ENCODE assay signal across 14 cellular contexts in genomic region chr6:51814418-51814817, GRCh38.
A peak's percentile ranks its signal among the peaks of the same experiment; 100 is the strongest.
DNase-seq lines count a peak whose midpoint lies in the region; ATAC-seq and TF ChIP-seq lines count a peak whose summit lies in the region.
"Had no signal": no experiment of that assay in that cellular context is flagged by ENCODE, and none has a peak within 500 bp of the region (broad histone marks: within the 10 kb centered on the region; RNA-seq: fewer than 3 reads in every experiment).

No MANE protein-coding gene starts in this region.

- no peaks in the 10 kb centered on the region for H3K27me3 ChIP-seq in DND-41 (ENCODE audit: insufficient read depth, low read length, poor library complexity)
- no peaks in the 10 kb centered on the region for H3K27me3 ChIP-seq in H7 (ENCODE audit: control insufficient read depth, insufficient read depth, low read length)
- no peaks in the 10 kb centered on the region for H3K27me3 ChIP-seq in right lobe of liver
- H3K27me3 ChIP-seq: SJSA1 had no signal

- no peaks in the 10 kb centered on the region for H3K9me3 ChIP-seq in DND-41 (ENCODE audit: insufficient read depth, low read length, severe bottlenecking)
- H3K9me3 ChIP-seq in right lobe of liver = no peaks in the 10 kb centered on the region
- H3K9me3 ChIP-seq: psoas muscle, SJSA1 had no signal

- H3K79me2 ChIP-seq in DND-41 (ENCODE audit: insufficient read depth, low read length) = no peaks in the 10 kb centered on the region

- H3K9me3 Mint-ChIP-seq in stimulated activated memory B cell treated with anti-CD40 and anti-IgM and Interleukin-4, amounts not matched to agents 10 μg/mL and 1 μg/mL and 100 μg/mL, for 72 hours = peaks cover 5% of the 10 kb centered on the region

- H3K4me1 ChIP-seq in DND-41 (ENCODE audit: insufficient read depth, low read length) (peaks cover 40% of the 10 kb centered on the region), right lobe of liver (no peaks in the 10 kb centered on the region)
- H3K4me1 ChIP-seq: psoas muscle, SJSA1 had no signal

- no peak overlapping the region for H3K4me3 ChIP-seq in DND-41 (ENCODE audit: low read depth in 1 of 2, low read length in 2 of 2)
- H3K4me3 ChIP-seq in H7 (ENCODE audit: insufficient read depth, low read depth, low read length) = no peak overlapping the region
- H3K4me3 ChIP-seq in epithelial cell of esophagus (ENCODE audit: low read length) = no peak overlapping the region
- H3K4me3 ChIP-seq in right lobe of liver = no peak overlapping the region
- H3K4me3 ChIP-seq: K562, psoas muscle, SJSA1 had no signal

- H3K4me1 Mint-ChIP-seq in stimulated activated memory B cell treated with anti-CD40 and anti-IgM and Interleukin-4, amounts not matched to agents 10 μg/mL and 1 μg/mL and 100 μg/mL, for 72 hours = no peaks in the 10 kb centered on the region

- H3K27ac ChIP-seq in DND-41 (ENCODE audit: low read length) (peak overlapping the region; percentile 65), right lobe of liver (no peak overlapping the region)
- H3K27ac ChIP-seq: psoas muscle, SJSA1 had no signal

- intact Hi-C loops in right lobe of liver (cut with DNase I) = no loop called here

- TF ChIP-seq CTCF in DND-41 (IDR thresholded peaks at IDR 0.05; ENCODE audit: borderline replicate concordance, extremely low read depth, low read length, poor library complexity, severe bottlenecking) (no peak), epithelial cell of esophagus (IDR thresholded peaks at IDR 0.05; ENCODE audit: insufficient read depth, low read depth, low read length, missing control alignments) (no peak), GM20000 (IDR thresholded peaks at IDR 0.05; ENCODE audit: extremely low read depth, missing control alignments) (no peak), right lobe of liver (IDR thresholded peaks at IDR 0.05) (no peak)

- H2AFZ ChIP-seq in DND-41 (ENCODE audit: low read depth, low read length) = no peak overlapping the region

- DNase-seq in DND-41 (peak; percentile 64), H7 (peak; percentile 2), NCI-H1417 treated with DMSO at 0.1 percent for 48 hours (lab: John Stamatoyannopoulos, UW) (peak; percentile 48), epithelial cell of esophagus (ENCODE audit: low read depth) (peak; percentile 1), GM20000 (ENCODE audit: low spot score) (no peak), right lobe of liver (no peak)
- DNase-seq: activated CD8-positive, alpha-beta memory T cell treated with anti-CD3 and anti-CD28 coated beads for 24 hours; hypothalamus; NCI-H187 treated with DMSO at 0.1 percent for 48 hours; psoas muscle had no signal

- H3K36me3 ChIP-seq in DND-41 (ENCODE audit: insufficient read depth, low read length) = no peaks in the 10 kb centered on the region
- H3K36me3 ChIP-seq in H7 (replicated peaks; ENCODE audit: control insufficient read depth, insufficient read depth, low read length) = no peaks in the 10 kb centered on the region
- no peaks in the 10 kb centered on the region for H3K36me3 ChIP-seq in right lobe of liver
- H3K36me3 ChIP-seq: SJSA1 had no signal

- WGBS in right lobe of liver (ENCODE audit: insufficient coverage, low coverage, low lambda C conversion rate, missing lambda C conversion rate) = no CpG with 5 or more reads among the region's 1 CpG

- H3K4me3 Mint-ChIP-seq in stimulated activated memory B cell treated with anti-CD40 and anti-IgM and Interleukin-4, amounts not matched to agents 10 μg/mL and 1 μg/mL and 100 μg/mL, for 72 hours = no peak overlapping the region

- TF ChIP-seq POLR2A in right lobe of liver (IDR thresholded peaks at IDR 0.05) = no peak

- H3K27me3 Mint-ChIP-seq in stimulated activated memory B cell treated with anti-CD40 and anti-IgM and Interleukin-4, amounts not matched to agents 10 μg/mL and 1 μg/mL and 100 μg/mL, for 72 hours = no peaks in the 10 kb centered on the region

- H3K4me2 ChIP-seq in DND-41 (ENCODE audit: insufficient read depth, low read length) = peak overlapping the region; percentile 15; the same call in 1 of the 2 replicates

- no peaks in the 10 kb centered on the region for H3K36me3 Mint-ChIP-seq in stimulated activated memory B cell treated with anti-CD40 and anti-IgM and Interleukin-4, amounts not matched to agents 10 μg/mL and 1 μg/mL and 100 μg/mL, for 72 hours

- no peak overlapping the region for H3K9ac ChIP-seq in DND-41 (ENCODE audit: low read depth, low read length)

- H4K20me1 ChIP-seq in DND-41 (ENCODE audit: insufficient read depth, low read length) = no peaks in the 10 kb centered on the region

- H3K27ac Mint-ChIP-seq in stimulated activated memory B cell treated with anti-CD40 and anti-IgM and Interleukin-4, amounts not matched to agents 10 μg/mL and 1 μg/mL and 100 μg/mL, for 72 hours = no peak overlapping the region

- ATAC-seq in DND-41 (ENCODE audit: insufficient read depth, low read depth) (peak; percentile 84), GM18868 (IDR thresholded peaks at IDR 0.05; ENCODE audit: unreplicated experiment) (no peak), right lobe of liver (no peak)
- no peak for ATAC-seq in stimulated activated memory B cell treated with anti-CD40 and anti-IgM and Interleukin-4, amounts not matched to agents 10 μg/mL and 1 μg/mL and 100 μg/mL, for 72 hours
- ATAC-seq: K562, psoas muscle had no signal

Comparison
In these comparisons a context has a peak if more than half of its experiments do, and no peak if none do; other contexts are left out.
1. DNase-seq: peak in DND-41 (single experiment), H7 (single experiment), NCI-H1417 treated with DMSO at 0.1 percent for 48 hours (single experiment) and epithelial cell of esophagus (single experiment); none in GM20000 (single experiment) and right lobe of liver (0 of 3).